In genomic region chr11:6481012-6481923, GRCh38 we compare ENCODE assay signal across 8 cellular contexts. TPM values are rescaled to one million over a fixed set of nuclear protein-coding genes. Genes with fewer than 3 reads are reported as not detected.
DNase-seq lines count a peak whose midpoint lies in the region; ATAC-seq, FAIRE-seq and TF ChIP-seq lines count a peak whose summit lies in the region.

Gene ARFIP2 (minus strand): TSS chr11:6481331. CDS start chr11:6480421, 910 bp downstream.
Gene TIMM10B (plus strand): TSS chr11:6481501. CDS start chr11:6481517, 16 bp downstream.

- H3K36me3 ChIP-seq in kidney (ENCODE audit: control insufficient read depth in 1 of 2, insufficient read depth in 2 of 2, low read length in 2 of 2) = peaks cover 29 to 33% of the 10 kb centered on the region in 2 donors

- H3K4me1 ChIP-seq in kidney (ENCODE audit: control insufficient read depth in 1 of 2, insufficient read depth in 1 of 2, low read depth in 1 of 2, low read length in 2 of 2) = peaks cover 14 to 22% of the 10 kb centered on the region in 2 donors

- peak; percentile 97 for DNase-seq in AML-193 (lab: John Stamatoyannopoulos, UW)
- DNase-seq in NCI-H510A treated with DMSO at 0.1 percent for 48 hours (lab: John Stamatoyannopoulos, UW) = peak; percentile 71
- peak; percentile 93 to 95 for DNase-seq in activated CD4-positive, alpha-beta T cell treated with anti-CD3 and anti-CD28 coated beads for 24 hours (ENCODE audit: low read depth in 2 of 2)
- DNase-seq in chondrocyte (ENCODE audit: low spot score) = peak; percentile 99
- peak; percentile 100 for DNase-seq in kidney
- peak; percentile 99 for DNase-seq in stimulated activated CD4-positive, alpha-beta T cell treated with anti-CD3 and anti-CD28 coated beads, Interleukin-15, amount 100 ng/mL, for 24 hours

- no peaks in the 10 kb centered on the region for H3K9me3 Mint-ChIP-seq in chondrocyte (ENCODE audit: low read depth)

- peak; percentile 90 for FAIRE-seq in kidney (lab: Jason Lieb, UNC)

- no peaks in the 10 kb centered on the region for H3K9me3 ChIP-seq in kidney (ENCODE audit: control insufficient read depth in 1 of 2, low read length in 2 of 2)

- peaks cover 39% of the 10 kb centered on the region for H3K4me1 Mint-ChIP-seq in chondrocyte (ENCODE audit: low read depth)

- peak within 1 kb of the TSS; percentile 91 to 93 for H3K27ac ChIP-seq in kidney (ENCODE audit: low read depth in 2 of 2, low read length in 2 of 2)

- H3K4me3 Mint-ChIP-seq in chondrocyte (ENCODE audit: unreplicated experiment) = peak within 1 kb of the TSS; percentile 92

- intact Hi-C loops in kidney (cut with DNase I) = no loop called here

- H3K27ac Mint-ChIP-seq in chondrocyte (ENCODE audit: unreplicated experiment) = peak within 1 kb of the TSS; percentile 99

- H3K27me3 Mint-ChIP-seq in chondrocyte (ENCODE audit: low read depth) = no peaks in the 10 kb centered on the region

- peak; percentile 95 for TF ChIP-seq POLR2A in GM19193 (IDR thresholded peaks at IDR 0.05; ENCODE audit: extremely low read depth, insufficient read depth, insufficient read length)

- H3K4me3 ChIP-seq in kidney (ENCODE audit: low read length in 2 of 2) = peak within 1 kb of the TSS; percentile 94 to 97

- peaks cover 21% of the 10 kb centered on the region for H3K36me3 Mint-ChIP-seq in chondrocyte (ENCODE audit: low read depth)

- H3K9ac ChIP-seq in kidney (ENCODE audit: low read length in 2 of 2) = peak within 1 kb of the TSS; percentile 93 to 96

- ATAC-seq in HG03439 (IDR thresholded peaks at IDR 0.05; ENCODE audit: unreplicated experiment) = peak; percentile 99

- TF ChIP-seq CTCF in chondrocyte (IDR thresholded peaks at IDR 0.05) (no peak), kidney (IDR thresholded peaks at IDR 0.05; ENCODE audit: borderline replicate concordance, extremely low read depth, insufficient read depth) (no peak)

RNA-seq across cellular contexts. Expression of gene ARFIP2, which starts in this region (rescaled TPM):
- 57.7 to 61.4 TPM (median 57.7 TPM) in 3 replicates for total RNA-seq in chondrocyte
- 45.6 TPM for total RNA-seq in kidney
- polyA plus RNA-seq in kidney (ENCODE audit: insufficient read depth, low read depth, low replicate concordance) = 62.3 TPM

RNA-seq across cellular contexts. Expression of gene TIMM10B, which starts in this region (rescaled TPM):
- total RNA-seq in chondrocyte = 27.4 to 34.1 TPM (median 28.7 TPM) in 3 replicates
- total RNA-seq in kidney = 44.7 TPM
- 34.6 TPM for polyA plus RNA-seq in kidney (ENCODE audit: insufficient read depth, low read depth, low replicate concordance)

Comparison
In these comparisons a context has a peak if more than half of its experiments do, and no peak if none do; other contexts are left out.
1. Peak in every context shown above with its lines: DNase-seq, ATAC-seq, H3K4me3 ChIP-seq and H3K27ac ChIP-seq.